ENCODE assay signal across 2 cellular contexts in genomic region chr13:45372189-45373115, GRCh38.
TF ChIP-seq lines count a peak whose summit lies in the region.

No MANE protein-coding gene starts in this region.

TF ChIP-seq in GM23338, 12 proteins besides CTCF, POLR2A, EP300 and RAD21 (continued from another document):
- TF ChIP-seq ZNF331 (CRISPR knock-in tag; IDR thresholded peaks at IDR 0.05; ENCODE audit: low read depth) = no peak

TF ChIP-seq in endothelial cell of umbilical vein, 7 proteins besides CTCF, POLR2A, EP300 and RAD21 (continued from another document):
- TF ChIP-seq POLR2AphosphoS5 (IDR thresholded peaks at IDR 0.05; ENCODE audit: insufficient read depth, low read depth, low read length) (no peak), GATA2 (IDR thresholded peaks at IDR 0.05; ENCODE audit: insufficient read depth, insufficient read length, low read depth, low read length) (no peak), MYC (IDR thresholded peaks at IDR 0.05; ENCODE audit: low read depth, low read length) (no peak), FOS (IDR thresholded peaks at IDR 0.05; ENCODE audit: borderline replicate concordance, insufficient read depth, low read length) (no peak), EZH2 (IDR thresholded peaks at IDR 0.05; ENCODE audit: borderline replicate concordance, low read depth, low read length, severe bottlenecking) (no peak)
